Comparison of ENCODE assay signal across 21 cellular contexts in the genomic region with DNA sequence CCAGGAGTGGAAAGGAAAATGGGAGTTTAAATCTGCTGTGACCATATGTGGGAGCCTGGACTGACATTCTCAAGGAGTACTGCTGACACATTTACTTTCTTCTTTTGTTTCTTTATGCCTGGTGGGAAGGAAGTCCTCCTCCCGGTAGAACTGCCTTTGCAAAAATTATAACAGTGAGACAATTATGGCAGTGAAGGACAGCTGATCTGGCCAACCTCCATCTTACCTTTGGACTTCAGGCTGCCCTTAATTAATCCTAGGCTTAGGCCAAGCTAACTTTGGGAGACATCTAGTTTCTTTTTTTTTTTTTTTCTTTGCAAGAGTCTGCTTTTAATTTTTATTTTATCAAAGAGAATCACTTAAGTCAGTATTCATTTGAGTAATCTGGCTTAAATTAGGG.
"Had no signal": no experiment of that assay in that cellular context is flagged by ENCODE, and none has a peak within 500 bp of the region (broad histone marks: within the 10 kb centered on the region; RNA-seq: fewer than 3 reads in every experiment).

No MANE protein-coding gene starts in this region.

- H3K27me3 Mint-ChIP-seq: T-cell had no signal

- H3K4me3 Mint-ChIP-seq: mesothelial cell of epicardium, nephron had no signal

- H3K27ac ChIP-seq: coronary artery, esophagus muscularis mucosa, gastroesophageal sphincter, neutrophil, ovary, prostate gland, spleen, upper lobe of right lung had no signal

- ATAC-seq: gastroesophageal sphincter; left ventricle myocardium superior; stimulated activated naive CD8-positive, alpha-beta T cell treated with anti-CD3 and anti-CD28 coated beads, Interleukin-15, Interleukin-2, amounts not matched to agents 100 U/mL and 50 U/mL, for 24 hours; T-cell; upper lobe of right lung had no signal

- H3K4me1 ChIP-seq: gastroesophageal sphincter had no signal

- H3K27me3 ChIP-seq: ovary, spleen, upper lobe of right lung had no signal

- H3K36me3 Mint-ChIP-seq: T-cell had no signal

- H3K9me3 Mint-ChIP-seq: T-cell had no signal

- H3K27ac Mint-ChIP-seq: mesothelial cell of epicardium, nephron had no signal

- DNase-seq: activated CD4-positive, alpha-beta T cell treated with anti-CD3 and anti-CD28 coated beads for 1 hour; activated CD4-positive, alpha-beta T cell treated with anti-CD3 and anti-CD28 coated beads, Interleukin-2, amount 50 U/mL, for 4 hours; activated gamma-delta T cell; cerebellar nuclear complex; head of caudate nucleus; hypothalamus; left ventricle myocardium superior; mammary epithelial cell; ovary; stimulated activated CD4-positive, alpha-beta T cell treated with anti-CD3 and anti-CD28 coated beads, Interleukin-4, amount 100 ng/mL, for 24 hours; stimulated activated naive CD8-positive, alpha-beta T cell treated with anti-CD3 and anti-CD28 coated beads, Interleukin-15, Interleukin-2, amounts not matched to agents 100 U/mL and 50 U/mL, for 24 hours; T-cell; upper lobe of right lung had no signal

- H3K4me3 ChIP-seq: coronary artery, esophagus muscularis mucosa, gastroesophageal sphincter, ovary, prostate gland, spleen, upper lobe of right lung had no signal

- H3K36me3 ChIP-seq: esophagus muscularis mucosa, gastroesophageal sphincter, neutrophil, ovary, prostate gland, spleen, upper lobe of right lung had no signal
